20 cellular contexts compared by ENCODE assay signal in the genomic region with DNA sequence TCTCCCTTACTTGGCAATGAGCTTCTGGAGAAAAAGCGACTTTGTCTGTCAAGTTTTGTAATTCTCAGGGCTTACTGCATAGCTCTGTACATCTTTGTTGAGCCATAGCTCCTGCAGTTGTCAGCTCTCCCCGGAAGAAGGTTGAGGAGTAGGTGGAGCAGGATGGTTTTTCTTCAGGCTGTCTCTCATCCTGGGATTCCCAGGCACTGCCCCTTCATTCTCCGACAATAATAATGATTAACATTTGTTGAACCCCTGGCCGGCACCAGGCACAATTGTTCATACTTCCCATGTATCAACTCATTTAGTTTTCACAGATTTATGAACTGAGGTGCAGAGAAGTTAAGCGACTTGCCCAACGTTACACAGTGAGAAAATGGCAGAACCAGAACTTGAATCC. TPM values are rescaled to one million over a fixed set of nuclear protein-coding genes. Genes with fewer than 3 reads are reported as not detected.
DNase-seq lines count a peak whose midpoint lies in the region; ATAC-seq and TF ChIP-seq lines count a peak whose summit lies in the region.
"Had no signal": no experiment of that assay in that cellular context is flagged by ENCODE, and none has a peak within 500 bp of the region (broad histone marks: within the 10 kb centered on the region; RNA-seq: fewer than 3 reads in every experiment).

No MANE protein-coding gene starts in this region.

- H3K4me3 ChIP-seq in KMS-11 (IDR thresholded peaks at IDR 0.05; ENCODE audit: insufficient read depth, low read depth, low read length) (no peak overlapping the region), skeletal muscle tissue (ENCODE audit: low read length in 3 of 3) (no peak overlapping the region)
- H3K4me3 ChIP-seq: GM12878, right lobe of liver, testis had no signal

- peak overlapping the region; percentile 74 for H3K27ac Mint-ChIP-seq in activated T-helper 17 cell treated with anti-CD3 and anti-CD28 coated beads, Interleukin-2, amount 50 U/mL, for 72 hours
- H3K27ac Mint-ChIP-seq in memory B cell (peak overlapping the region; percentile 74), chondrocyte (ENCODE audit: unreplicated experiment) (no peak overlapping the region)
- H3K27ac Mint-ChIP-seq in naive thymus-derived CD8-positive, alpha-beta T cell, result peak overlapping the region in 2 of 10 donors; percentile 10 to 71
- H3K27ac Mint-ChIP-seq: WTC11 had no signal

- peaks cover 75% of the 10 kb centered on the region for H3K4me1 ChIP-seq in KMS-11 (ENCODE audit: low read depth, poor library complexity, severe bottlenecking)
- peaks cover 37 to 41% (median 39%) of the 10 kb centered on the region in 3 donors for H3K4me1 ChIP-seq in skeletal muscle tissue (ENCODE audit: control insufficient read depth in 3 of 3, insufficient read depth in 3 of 3, low read length in 3 of 3)

- H3K27ac ChIP-seq in KMS-11, result peak overlapping the region; percentile 94; the same call in 1 of the 2 replicates
- H3K27ac ChIP-seq in skeletal muscle tissue (ENCODE audit: low read depth, low read length), result peak overlapping the region; percentile 66
- H3K27ac ChIP-seq: HL-60 had no signal

- H3K27me3 Mint-ChIP-seq in activated T-helper 17 cell treated with anti-CD3 and anti-CD28 coated beads, Interleukin-2, amount 50 U/mL, for 72 hours, result no peaks in the 10 kb centered on the region
- H3K27me3 Mint-ChIP-seq in memory B cell, result no peaks in the 10 kb centered on the region
- H3K27me3 Mint-ChIP-seq in naive thymus-derived CD8-positive, alpha-beta T cell, result peaks cover 0 to 5% (median 0%) of the 10 kb centered on the region in 5 donors
- H3K27me3 Mint-ChIP-seq in chondrocyte (ENCODE audit: low read depth), result no peaks in the 10 kb centered on the region

- no peaks in the 10 kb centered on the region for H3K9me3 ChIP-seq in skeletal muscle tissue (ENCODE audit: control insufficient read depth in 3 of 3, low read length in 3 of 3)
- H3K9me3 ChIP-seq: BE2C, right lobe of liver, testis had no signal

- no peak for ATAC-seq in activated T-helper 17 cell treated with anti-CD3 and anti-CD28 coated beads, Interleukin-2, amount 50 U/mL, for 72 hours (replicated peaks)
- no peak for ATAC-seq in memory B cell (ENCODE audit: low read depth)
- no peak for ATAC-seq in naive thymus-derived CD8-positive, alpha-beta T cell
- ATAC-seq: GM12878 had no signal

- H3K4me3 Mint-ChIP-seq in activated T-helper 17 cell treated with anti-CD3 and anti-CD28 coated beads, Interleukin-2, amount 50 U/mL, for 72 hours, result no peak overlapping the region
- H3K4me3 Mint-ChIP-seq in memory B cell, result no peak overlapping the region
- peak overlapping the region in 1 of 10 donors; percentile 2 for H3K4me3 Mint-ChIP-seq in naive thymus-derived CD8-positive, alpha-beta T cell
- H3K4me3 Mint-ChIP-seq in chondrocyte (ENCODE audit: unreplicated experiment), result no peak overlapping the region
- H3K4me3 Mint-ChIP-seq: neural crest cell, WTC11 had no signal

- POLR2A ChIA-PET in naive thymus-derived CD8-positive, alpha-beta T cell (lab: Charles Lee), result interaction anchor here (1.0 kb wide), 1 partner anchor 20 kb away, joined by 3 read pairs; no protein-coding TSS in a partner anchor

- H3K79me2 ChIP-seq in KMS-11 (ENCODE audit: insufficient read depth, low read depth), result peaks cover 7% of the 10 kb centered on the region; the same call in 1 of the 2 replicates

- H3K27me3 ChIP-seq in KMS-11 (ENCODE audit: insufficient read depth, low read depth) (no peaks in the 10 kb centered on the region), skeletal muscle tissue (ENCODE audit: control insufficient read depth in 3 of 3, insufficient read depth in 3 of 3, low read length in 3 of 3) (peaks cover 0 to 3% (median 0%) of the 10 kb centered on the region in 3 donors)
- H3K27me3 ChIP-seq: BE2C, right lobe of liver, testis had no signal

- no peaks in the 10 kb centered on the region for H4K20me1 ChIP-seq in KMS-11 (ENCODE audit: insufficient read depth)

- H3K9ac ChIP-seq in KMS-11, result no peak overlapping the region
- H3K9ac ChIP-seq in skeletal muscle tissue (ENCODE audit: low read depth in 1 of 3, low read length in 3 of 3), result no peak overlapping the region

- H2AFZ ChIP-seq in KMS-11 (ENCODE audit: low read depth), result no peak overlapping the region

- DNase-seq in memory B cell (ENCODE audit: low spot score in 2 of 2) (no peak), cerebellar cortex (ENCODE audit: low spot score) (no peak), NAMALWA (ENCODE audit: low spot score) (no peak), chondrocyte (ENCODE audit: low spot score) (no peak)
- no peak for DNase-seq in naive thymus-derived CD8-positive, alpha-beta T cell
- DNase-seq: BE2C; effector CD8-positive, alpha-beta T cell; KG1; NCI-H1105; stimulated activated CD4-positive, alpha-beta T cell treated with anti-CD3 and anti-CD28 coated beads, Interleukin-2, amount 100 ng/mL, for 48 hours had no signal

- H3K4me1 Mint-ChIP-seq in activated T-helper 17 cell treated with anti-CD3 and anti-CD28 coated beads, Interleukin-2, amount 50 U/mL, for 72 hours, result peaks cover 7% of the 10 kb centered on the region
- peaks cover 34% of the 10 kb centered on the region for H3K4me1 Mint-ChIP-seq in memory B cell
- peaks cover 13 to 48% (median 23%) of the 10 kb centered on the region in 4 donors for H3K4me1 Mint-ChIP-seq in naive thymus-derived CD8-positive, alpha-beta T cell
- H3K4me1 Mint-ChIP-seq in chondrocyte (ENCODE audit: low read depth), result peaks cover 58% of the 10 kb centered on the region

- TF ChIP-seq CTCF in KMS-11 (conservative IDR thresholded peaks at IDR 0.05; ENCODE audit: low read depth, low read length) (no peak), chondrocyte (IDR thresholded peaks at IDR 0.05) (no peak)

- H3K9me3 Mint-ChIP-seq in activated T-helper 17 cell treated with anti-CD3 and anti-CD28 coated beads, Interleukin-2, amount 50 U/mL, for 72 hours, result no peaks in the 10 kb centered on the region
- H3K9me3 Mint-ChIP-seq in memory B cell (no peaks in the 10 kb centered on the region), chondrocyte (ENCODE audit: low read depth) (no peaks in the 10 kb centered on the region)
- no peaks in the 10 kb centered on the region for H3K9me3 Mint-ChIP-seq in naive thymus-derived CD8-positive, alpha-beta T cell
- H3K9me3 Mint-ChIP-seq: neural crest cell, WTC11 had no signal

- peak overlapping the region; percentile 81 for H3K4me2 ChIP-seq in KMS-11

- H3K36me3 ChIP-seq in KMS-11 (ENCODE audit: insufficient read depth) (no peaks in the 10 kb centered on the region), skeletal muscle tissue (ENCODE audit: control insufficient read depth in 3 of 3, insufficient read depth in 3 of 3, low read length in 3 of 3) (no peaks in the 10 kb centered on the region)
- H3K36me3 ChIP-seq: BE2C, right lobe of liver had no signal

- H3K36me3 Mint-ChIP-seq in activated T-helper 17 cell treated with anti-CD3 and anti-CD28 coated beads, Interleukin-2, amount 50 U/mL, for 72 hours (ENCODE audit: low read depth), result no peaks in the 10 kb centered on the region
- H3K36me3 Mint-ChIP-seq in memory B cell (no peaks in the 10 kb centered on the region), chondrocyte (ENCODE audit: low read depth) (no peaks in the 10 kb centered on the region)
- H3K36me3 Mint-ChIP-seq in naive thymus-derived CD8-positive, alpha-beta T cell, result no peaks in the 10 kb centered on the region
- H3K36me3 Mint-ChIP-seq: activated naive CD4-positive, alpha-beta T cell treated with anti-CD3 and anti-CD28 coated beads, Interleukin-2, amount 50 U/mL, for 72 hours; WTC11 had no signal

RNA-seq across cellular contexts. Expression of gene RHOB, which starts 23.5 kb away (rescaled TPM):
- 10 to 100 TPM in 1 of 2 donors, 1 to 10 TPM in 1; 6.8 to 25.8 TPM for total RNA-seq in activated T-helper 17 cell treated with anti-CD3 and anti-CD28 coated beads, Interleukin-2, amount 50 U/mL, for 72 hours
- 146 TPM for total RNA-seq in skeletal muscle tissue
- total RNA-seq in naive thymus-derived CD8-positive, alpha-beta T cell, result 10 to 100 TPM; 21.0 to 21.5 TPM
- 1 to 10 TPM; 1.3 to 2.0 (median 1.6) TPM for polyA plus RNA-seq in naive thymus-derived CD8-positive, alpha-beta T cell
- 191 to 254 TPM (median 195 TPM) in 3 replicates for total RNA-seq in chondrocyte
